Comparison of ENCODE assay signal across 16 cellular contexts in the genomic region with DNA sequence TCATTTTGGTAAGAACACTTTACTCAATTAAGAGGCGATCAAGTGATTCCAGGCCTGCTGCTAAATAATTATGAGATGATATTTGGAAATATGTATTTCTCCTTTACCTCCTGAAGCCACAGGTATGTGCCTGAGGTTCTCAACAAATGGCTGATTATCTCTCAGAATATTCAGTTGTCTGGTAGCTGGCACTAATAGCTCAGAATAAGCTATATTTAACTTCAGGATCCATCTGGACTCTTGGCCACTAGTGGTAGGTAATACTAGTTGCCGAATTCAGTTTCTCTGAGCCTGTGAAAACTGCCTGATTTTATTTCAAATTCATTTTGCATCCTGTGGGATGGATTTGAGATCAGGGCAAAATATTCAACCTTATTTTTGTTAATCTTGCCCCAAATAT.
"Had no signal": no experiment of that assay in that cellular context is flagged by ENCODE, and none has a peak within 500 bp of the region (broad histone marks: within the 10 kb centered on the region; RNA-seq: fewer than 3 reads in every experiment).

No MANE protein-coding gene starts in this region.

- DNase-seq: Kasumi-1; MM.1S; NCI-H1092 treated with DMSO at 0.1 percent for 48 hours; NCI-H1436; NCI-H187 treated with DMSO at 0.1 percent for 48 hours; NCI-H2029 treated with DMSO at 0.1 percent for 48 hours; NCI-H2171 treated with DMSO at 0.1 percent for 48 hours; NCI-H345; NCI-H524; NCI-H526 treated with DMSO at 0.1 percent for 48 hours; NCI-H748 treated with DMSO at 0.1 percent for 48 hours; NK-92 treated with Interleukin-12 subunit alpha and Interleukin-12 subunit beta, amount 100 ng/mL, for 24 hours; PC-3; SHP77; SK-N-SH; SW 1271 had no signal
